In the genomic region with DNA sequence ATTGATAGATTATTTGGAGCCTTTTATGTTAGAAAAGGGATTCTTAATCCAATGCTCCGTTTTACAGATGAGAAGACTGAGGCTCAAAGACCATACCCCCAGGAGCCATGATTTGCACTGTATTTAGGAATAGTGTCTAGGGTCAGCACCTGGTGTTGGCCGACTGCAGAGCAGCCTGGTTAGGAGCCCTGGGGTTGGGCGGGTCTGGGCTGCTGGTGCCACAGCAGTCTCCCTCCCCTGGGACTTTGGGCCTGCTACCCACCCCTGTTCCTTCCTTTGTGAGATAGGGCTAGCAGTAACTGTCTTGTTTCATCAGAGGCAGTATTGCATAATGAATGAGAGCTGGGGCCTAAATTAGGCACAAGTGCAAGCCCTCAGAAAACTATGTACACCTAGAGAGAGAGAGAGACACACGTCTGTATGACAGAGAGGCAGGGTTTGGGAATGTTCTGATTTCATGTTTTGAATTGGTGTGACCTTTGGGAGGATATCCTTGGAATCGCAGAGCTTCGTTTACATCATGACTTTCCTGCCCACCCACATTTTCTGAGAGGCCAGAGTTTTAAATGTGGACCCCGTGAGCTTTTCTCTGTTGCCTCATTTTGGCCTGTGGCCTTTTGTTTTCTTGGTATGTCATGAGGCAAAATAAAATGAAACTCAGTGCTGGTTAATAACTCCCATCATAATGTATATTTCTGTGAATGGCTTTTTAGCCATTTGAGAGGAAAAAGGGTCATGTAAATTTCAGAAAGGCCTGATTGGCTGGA, we compare ENCODE assay signal across 1 cellular context.
TF ChIP-seq lines count a peak whose summit lies in the region.

No MANE protein-coding gene starts in this region.

TF ChIP-seq in HepG2, 621 proteins besides CTCF, POLR2A, EP300 and RAD21 (continued from another document and continues in another):
- TF ChIP-seq, protein P1, sequence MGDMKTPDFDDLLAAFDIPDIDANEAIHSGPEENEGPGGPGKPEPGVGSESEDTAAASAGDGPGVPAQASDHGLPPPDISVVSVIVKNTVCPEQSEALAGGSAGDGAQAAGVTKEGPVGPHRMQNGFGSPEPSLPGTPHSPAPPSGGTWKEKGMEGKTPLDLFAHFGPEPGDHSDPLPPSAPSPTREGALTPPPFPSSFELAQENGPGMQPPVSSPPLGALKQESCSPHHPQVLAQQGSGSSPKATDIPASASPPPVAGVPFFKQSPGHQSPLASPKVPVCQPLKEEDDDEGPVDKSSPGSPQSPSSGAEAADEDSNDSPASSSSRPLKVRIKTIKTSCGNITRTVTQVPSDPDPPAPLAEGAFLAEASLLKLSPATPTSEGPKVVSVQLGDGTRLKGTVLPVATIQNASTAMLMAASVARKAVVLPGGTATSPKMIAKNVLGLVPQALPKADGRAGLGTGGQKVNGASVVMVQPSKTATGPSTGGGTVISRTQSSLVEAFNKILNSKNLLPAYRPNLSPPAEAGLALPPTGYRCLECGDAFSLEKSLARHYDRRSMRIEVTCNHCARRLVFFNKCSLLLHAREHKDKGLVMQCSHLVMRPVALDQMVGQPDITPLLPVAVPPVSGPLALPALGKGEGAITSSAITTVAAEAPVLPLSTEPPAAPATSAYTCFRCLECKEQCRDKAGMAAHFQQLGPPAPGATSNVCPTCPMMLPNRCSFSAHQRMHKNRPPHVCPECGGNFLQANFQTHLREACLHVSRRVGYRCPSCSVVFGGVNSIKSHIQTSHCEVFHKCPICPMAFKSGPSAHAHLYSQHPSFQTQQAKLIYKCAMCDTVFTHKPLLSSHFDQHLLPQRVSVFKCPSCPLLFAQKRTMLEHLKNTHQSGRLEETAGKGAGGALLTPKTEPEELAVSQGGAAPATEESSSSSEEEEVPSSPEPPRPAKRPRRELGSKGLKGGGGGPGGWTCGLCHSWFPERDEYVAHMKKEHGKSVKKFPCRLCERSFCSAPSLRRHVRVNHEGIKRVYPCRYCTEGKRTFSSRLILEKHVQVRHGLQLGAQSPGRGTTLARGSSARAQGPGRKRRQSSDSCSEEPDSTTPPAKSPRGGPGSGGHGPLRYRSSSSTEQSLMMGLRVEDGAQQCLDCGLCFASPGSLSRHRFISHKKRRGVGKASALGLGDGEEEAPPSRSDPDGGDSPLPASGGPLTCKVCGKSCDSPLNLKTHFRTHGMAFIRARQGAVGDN (CRISPR knock-in tag; IDR thresholded peaks at IDR 0.05): peak; percentile 91
- TF ChIP-seq GATAD2A (CRISPR knock-in tag; IDR thresholded peaks at IDR 0.05): peak; percentile 92
- TF ChIP-seq MAF1 (CRISPR knock-in tag; IDR thresholded peaks at IDR 0.05; ENCODE audit: borderline replicate concordance): no peak
- TF ChIP-seq, protein P2, sequence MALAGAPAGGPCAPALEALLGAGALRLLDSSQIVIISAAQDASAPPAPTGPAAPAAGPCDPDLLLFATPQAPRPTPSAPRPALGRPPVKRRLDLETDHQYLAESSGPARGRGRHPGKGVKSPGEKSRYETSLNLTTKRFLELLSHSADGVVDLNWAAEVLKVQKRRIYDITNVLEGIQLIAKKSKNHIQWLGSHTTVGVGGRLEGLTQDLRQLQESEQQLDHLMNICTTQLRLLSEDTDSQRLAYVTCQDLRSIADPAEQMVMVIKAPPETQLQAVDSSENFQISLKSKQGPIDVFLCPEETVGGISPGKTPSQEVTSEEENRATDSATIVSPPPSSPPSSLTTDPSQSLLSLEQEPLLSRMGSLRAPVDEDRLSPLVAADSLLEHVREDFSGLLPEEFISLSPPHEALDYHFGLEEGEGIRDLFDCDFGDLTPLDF (CRISPR knock-in tag; IDR thresholded peaks at IDR 0.05): no peak
- TF ChIP-seq, protein P3, sequence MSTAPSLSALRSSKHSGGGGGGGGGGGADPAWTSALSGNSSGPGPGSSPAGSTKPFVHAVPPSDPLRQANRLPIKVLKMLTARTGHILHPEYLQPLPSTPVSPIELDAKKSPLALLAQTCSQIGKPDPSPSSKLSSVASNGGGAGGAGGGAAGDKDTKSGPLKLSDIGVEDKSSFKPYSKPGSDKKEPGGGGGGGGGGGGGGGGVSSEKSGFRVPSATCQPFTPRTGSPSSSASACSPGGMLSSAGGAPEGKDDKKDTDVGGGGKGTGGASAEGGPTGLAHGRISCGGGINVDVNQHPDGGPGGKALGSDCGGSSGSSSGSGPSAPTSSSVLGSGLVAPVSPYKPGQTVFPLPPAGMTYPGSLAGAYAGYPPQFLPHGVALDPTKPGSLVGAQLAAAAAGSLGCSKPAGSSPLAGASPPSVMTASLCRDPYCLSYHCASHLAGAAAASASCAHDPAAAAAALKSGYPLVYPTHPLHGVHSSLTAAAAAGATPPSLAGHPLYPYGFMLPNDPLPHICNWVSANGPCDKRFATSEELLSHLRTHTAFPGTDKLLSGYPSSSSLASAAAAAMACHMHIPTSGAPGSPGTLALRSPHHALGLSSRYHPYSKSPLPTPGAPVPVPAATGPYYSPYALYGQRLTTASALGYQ (CRISPR knock-in tag; IDR thresholded peaks at IDR 0.05): peak; percentile 74
- no peak for TF ChIP-seq NFYC (CRISPR knock-in tag; IDR thresholded peaks at IDR 0.05)
- TF ChIP-seq, protein P4, sequence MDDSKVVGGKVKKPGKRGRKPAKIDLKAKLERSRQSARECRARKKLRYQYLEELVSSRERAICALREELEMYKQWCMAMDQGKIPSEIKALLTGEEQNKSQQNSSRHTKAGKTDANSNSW (CRISPR knock-in tag; IDR thresholded peaks at IDR 0.05; ENCODE audit: borderline replicate concordance): no peak
- peak; percentile 25; the same call in 1 of the 2 replicates for TF ChIP-seq ZNF816 (CRISPR knock-in tag; IDR thresholded peaks at IDR 0.05; ENCODE audit: borderline replicate concordance)
- peak; percentile 79 for TF ChIP-seq HMG20B (CRISPR knock-in tag; conservative IDR thresholded peaks at IDR 0.05)
- TF ChIP-seq POGZ (CRISPR knock-in tag; IDR thresholded peaks at IDR 0.05): peak; percentile 81
- TF ChIP-seq SPEN (CRISPR knock-in tag; IDR thresholded peaks at IDR 0.05; ENCODE audit: low read depth): no peak
- TF ChIP-seq KAT2B (IDR thresholded peaks at IDR 0.05; ENCODE audit: borderline replicate concordance, low read depth, low read length): no peak
- no peak for TF ChIP-seq MBD4 (IDR thresholded peaks at IDR 0.05; ENCODE audit: borderline replicate concordance, low read length)
- TF ChIP-seq STAG1 (CRISPR knock-in tag; IDR thresholded peaks at IDR 0.05): peak; percentile 72
- no peak for TF ChIP-seq RAD51 (IDR thresholded peaks at IDR 0.05; ENCODE audit: borderline replicate concordance)
- peak; percentile 97 for TF ChIP-seq MED1 (CRISPR knock-in tag; IDR thresholded peaks at IDR 0.05)
- no peak for TF ChIP-seq EZH2 (conservative IDR thresholded peaks at IDR 0.05; ENCODE audit: low read depth, low read length)
- TF ChIP-seq ZMYM2 (CRISPR knock-in tag; IDR thresholded peaks at IDR 0.05): peak; percentile 64; the same call in 1 of the 2 replicates
- TF ChIP-seq TP53 (CRISPR knock-in tag; conservative IDR thresholded peaks at IDR 0.05): no peak
- TF ChIP-seq MEIS2 (CRISPR knock-in tag; IDR thresholded peaks at IDR 0.05): peak; percentile 51; the same call in 1 of the 2 replicates
- peak; percentile 89 for TF ChIP-seq PHF21A (CRISPR knock-in tag; IDR thresholded peaks at IDR 0.05)
- TF ChIP-seq RARA (CRISPR knock-in tag; IDR thresholded peaks at IDR 0.05): peak; percentile 64
- TF ChIP-seq, protein P5, sequence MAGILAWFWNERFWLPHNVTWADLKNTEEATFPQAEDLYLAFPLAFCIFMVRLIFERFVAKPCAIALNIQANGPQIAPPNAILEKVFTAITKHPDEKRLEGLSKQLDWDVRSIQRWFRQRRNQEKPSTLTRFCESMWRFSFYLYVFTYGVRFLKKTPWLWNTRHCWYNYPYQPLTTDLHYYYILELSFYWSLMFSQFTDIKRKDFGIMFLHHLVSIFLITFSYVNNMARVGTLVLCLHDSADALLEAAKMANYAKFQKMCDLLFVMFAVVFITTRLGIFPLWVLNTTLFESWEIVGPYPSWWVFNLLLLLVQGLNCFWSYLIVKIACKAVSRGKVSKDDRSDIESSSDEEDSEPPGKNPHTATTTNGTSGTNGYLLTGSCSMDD (CRISPR knock-in tag; IDR thresholded peaks at IDR 0.05): no peak
- no peak for TF ChIP-seq PRPF4 (IDR thresholded peaks at IDR 0.05; ENCODE audit: low read depth, low read length, poor library complexity, severe bottlenecking)
- TF ChIP-seq NR2F6 (IDR thresholded peaks at IDR 0.05): peak; percentile 83
- TF ChIP-seq NR2F6 (CRISPR knock-in tag; IDR thresholded peaks at IDR 0.05): peak; percentile 88
- TF ChIP-seq NCOA2 (CRISPR knock-in tag; IDR thresholded peaks at IDR 0.05): peak; percentile 83
- no peak for TF ChIP-seq TAF1 (CRISPR knock-in tag; IDR thresholded peaks at IDR 0.05)
- TF ChIP-seq ZNF350 (CRISPR knock-in tag; IDR thresholded peaks at IDR 0.05; ENCODE audit: borderline replicate concordance, low read depth): peak; percentile 51; the same call in 1 of the 2 replicates
- peak; percentile 99 for TF ChIP-seq ZNF629 (CRISPR knock-in tag; conservative IDR thresholded peaks at IDR 0.05)
- TF ChIP-seq, protein P6, sequence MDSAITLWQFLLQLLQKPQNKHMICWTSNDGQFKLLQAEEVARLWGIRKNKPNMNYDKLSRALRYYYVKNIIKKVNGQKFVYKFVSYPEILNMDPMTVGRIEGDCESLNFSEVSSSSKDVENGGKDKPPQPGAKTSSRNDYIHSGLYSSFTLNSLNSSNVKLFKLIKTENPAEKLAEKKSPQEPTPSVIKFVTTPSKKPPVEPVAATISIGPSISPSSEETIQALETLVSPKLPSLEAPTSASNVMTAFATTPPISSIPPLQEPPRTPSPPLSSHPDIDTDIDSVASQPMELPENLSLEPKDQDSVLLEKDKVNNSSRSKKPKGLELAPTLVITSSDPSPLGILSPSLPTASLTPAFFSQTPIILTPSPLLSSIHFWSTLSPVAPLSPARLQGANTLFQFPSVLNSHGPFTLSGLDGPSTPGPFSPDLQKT (CRISPR knock-in tag; IDR thresholded peaks at IDR 0.05; ENCODE audit: borderline replicate concordance): no peak
- no peak for TF ChIP-seq ZNF781 (CRISPR knock-in tag; IDR thresholded peaks at IDR 0.05; ENCODE audit: borderline replicate concordance, not compliant biosample characterization)
- TF ChIP-seq SOX5 (CRISPR knock-in tag; IDR thresholded peaks at IDR 0.05; ENCODE audit: borderline replicate concordance): peak; percentile 61
- TF ChIP-seq HCFC1 (IDR thresholded peaks at IDR 0.05; ENCODE audit: low read depth, low read length): no peak
- peak; percentile 51; the same call in 1 of the 2 replicates for TF ChIP-seq ZNF747 (CRISPR knock-in tag; IDR thresholded peaks at IDR 0.05; ENCODE audit: borderline replicate concordance)
- peak; percentile 34; the same call in 1 of the 2 replicates for TF ChIP-seq NR2F2 (IDR thresholded peaks at IDR 0.05; ENCODE audit: borderline replicate concordance, low read depth)
- TF ChIP-seq, protein P7, sequence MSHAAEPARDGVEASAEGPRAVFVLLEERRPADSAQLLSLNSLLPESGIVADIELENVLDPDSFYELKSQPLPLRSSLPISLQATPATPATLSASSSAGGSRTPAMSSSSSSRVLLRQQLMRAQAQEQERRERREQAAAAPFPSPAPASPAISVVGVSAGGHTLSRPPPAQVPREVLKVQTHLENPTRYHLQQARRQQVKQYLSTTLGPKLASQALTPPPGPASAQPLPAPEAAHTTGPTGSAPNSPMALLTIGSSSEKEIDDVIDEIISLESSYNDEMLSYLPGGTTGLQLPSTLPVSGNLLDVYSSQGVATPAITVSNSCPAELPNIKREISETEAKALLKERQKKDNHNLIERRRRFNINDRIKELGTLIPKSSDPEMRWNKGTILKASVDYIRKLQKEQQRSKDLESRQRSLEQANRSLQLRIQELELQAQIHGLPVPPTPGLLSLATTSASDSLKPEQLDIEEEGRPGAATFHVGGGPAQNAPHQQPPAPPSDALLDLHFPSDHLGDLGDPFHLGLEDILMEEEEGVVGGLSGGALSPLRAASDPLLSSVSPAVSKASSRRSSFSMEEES (CRISPR knock-in tag; IDR thresholded peaks at IDR 0.05): peak; percentile 71
- TF ChIP-seq ZMYM4 (CRISPR knock-in tag; IDR thresholded peaks at IDR 0.05): peak; percentile 89
- no peak for TF ChIP-seq GTF2F1 (IDR thresholded peaks at IDR 0.05; ENCODE audit: low read length)
- no peak for TF ChIP-seq HES4 (CRISPR knock-in tag; IDR thresholded peaks at IDR 0.05; ENCODE audit: borderline replicate concordance)
- TF ChIP-seq ZFP36 (IDR thresholded peaks at IDR 0.05; ENCODE audit: borderline replicate concordance, low read depth, low read length, partially characterized antibody): no peak
- TF ChIP-seq REL (CRISPR knock-in tag; conservative IDR thresholded peaks at IDR 0.05): no peak
- peak; percentile 59; the same call in 1 of the 2 replicates for TF ChIP-seq ARNT2 (CRISPR knock-in tag; IDR thresholded peaks at IDR 0.05; ENCODE audit: low read depth)
- no peak for TF ChIP-seq ASH2L (IDR thresholded peaks at IDR 0.05; ENCODE audit: insufficient read length, low read depth, low read length)
- TF ChIP-seq, protein P8, sequence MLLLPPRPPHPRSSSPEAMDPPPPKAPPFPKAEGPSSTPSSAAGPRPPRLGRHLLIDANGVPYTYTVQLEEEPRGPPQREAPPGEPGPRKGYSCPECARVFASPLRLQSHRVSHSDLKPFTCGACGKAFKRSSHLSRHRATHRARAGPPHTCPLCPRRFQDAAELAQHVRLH (CRISPR knock-in tag; IDR thresholded peaks at IDR 0.05; ENCODE audit: borderline replicate concordance, low read depth): no peak
- TF ChIP-seq, protein P9, sequence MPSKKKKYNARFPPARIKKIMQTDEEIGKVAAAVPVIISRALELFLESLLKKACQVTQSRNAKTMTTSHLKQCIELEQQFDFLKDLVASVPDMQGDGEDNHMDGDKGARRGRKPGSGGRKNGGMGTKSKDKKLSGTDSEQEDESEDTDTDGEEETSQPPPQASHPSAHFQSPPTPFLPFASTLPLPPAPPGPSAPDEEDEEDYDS (CRISPR knock-in tag; IDR thresholded peaks at IDR 0.05): peak; percentile 23; the same call in 1 of the 2 replicates
- TF ChIP-seq TBP (CRISPR knock-in tag; IDR thresholded peaks at IDR 0.05): no peak
- TF ChIP-seq RBAK (CRISPR knock-in tag; IDR thresholded peaks at IDR 0.05): no peak
- TF ChIP-seq MED13 (CRISPR knock-in tag; IDR thresholded peaks at IDR 0.05): peak; percentile 89; the same call in 1 of the 2 replicates
- no peak for TF ChIP-seq ISX (CRISPR knock-in tag; conservative IDR thresholded peaks at IDR 0.05)
- TF ChIP-seq ZNF343 (CRISPR knock-in tag; IDR thresholded peaks at IDR 0.05): 0 out of 2 replicates have a peak, but pooled peaks have one; percentile 20
- no peak for TF ChIP-seq SRSF1 (optimal IDR thresholded peaks at IDR 0.05; ENCODE audit: low read depth, low read length)
- no peak for TF ChIP-seq ZNF598 (CRISPR knock-in tag; IDR thresholded peaks at IDR 0.05; ENCODE audit: borderline replicate concordance)
- no peak for TF ChIP-seq ZNF234 (CRISPR knock-in tag; conservative IDR thresholded peaks at IDR 0.05)
- no peak for TF ChIP-seq ZNF253 (CRISPR knock-in tag; IDR thresholded peaks at IDR 0.05; ENCODE audit: borderline replicate concordance)
- peak; percentile 85; the same call in 1 of the 2 replicates for TF ChIP-seq MIER3 (CRISPR knock-in tag; IDR thresholded peaks at IDR 0.05; ENCODE audit: borderline replicate concordance)
- TF ChIP-seq, protein P10, sequence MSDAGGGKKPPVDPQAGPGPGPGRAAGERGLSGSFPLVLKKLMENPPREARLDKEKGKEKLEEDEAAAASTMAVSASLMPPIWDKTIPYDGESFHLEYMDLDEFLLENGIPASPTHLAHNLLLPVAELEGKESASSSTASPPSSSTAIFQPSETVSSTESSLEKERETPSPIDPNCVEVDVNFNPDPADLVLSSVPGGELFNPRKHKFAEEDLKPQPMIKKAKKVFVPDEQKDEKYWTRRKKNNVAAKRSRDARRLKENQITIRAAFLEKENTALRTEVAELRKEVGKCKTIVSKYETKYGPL (CRISPR knock-in tag; IDR thresholded peaks at IDR 0.05): no peak
- peak; percentile 87 for TF ChIP-seq HOXA3 (CRISPR knock-in tag; IDR thresholded peaks at IDR 0.05)
- no peak for TF ChIP-seq ZNF780A (CRISPR knock-in tag; IDR thresholded peaks at IDR 0.05)
- peak; percentile 80 for TF ChIP-seq FOXA3 (CRISPR knock-in tag; IDR thresholded peaks at IDR 0.05)
- TF ChIP-seq DR1 (CRISPR knock-in tag; IDR thresholded peaks at IDR 0.05): 0 out of 2 replicates have a peak, but pooled peaks have one; percentile 42
